In the genomic region with DNA sequence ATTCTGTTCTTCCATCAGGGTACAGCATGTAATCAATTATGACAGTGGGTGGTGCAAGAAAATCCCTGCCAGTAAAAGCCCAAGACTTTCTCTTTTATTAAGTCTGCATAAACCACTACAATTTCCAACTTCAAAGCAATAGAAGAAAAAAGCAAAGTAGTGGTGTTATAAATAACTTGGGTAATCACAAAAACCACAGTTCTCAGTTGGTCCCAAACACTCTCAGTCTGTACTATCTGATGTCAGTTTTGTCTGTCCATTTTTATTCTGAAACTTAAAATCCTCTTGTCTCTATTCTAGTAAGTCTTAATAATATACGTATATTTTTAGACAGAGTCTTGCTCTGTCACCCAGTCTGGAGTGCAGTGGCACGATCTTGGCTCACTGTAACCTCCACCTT, we compare ENCODE assay signal across 28 cellular contexts. TPM values are rescaled to one million over a fixed set of nuclear protein-coding genes. Genes with fewer than 3 reads are reported as not detected.
"Had no signal": no experiment of that assay in that cellular context is flagged by ENCODE, and none has a peak within 500 bp of the region (broad histone marks: within the 10 kb centered on the region; RNA-seq: fewer than 3 reads in every experiment).

No MANE protein-coding gene starts in this region.

- H3K4me3 Mint-ChIP-seq: activated naive CD4-positive, alpha-beta T cell treated with anti-CD3 and anti-CD28 coated beads, Interleukin-2, amount 10 ng/mL, durations not matched to agents 7 days and 5 days; activated naive CD8-positive, alpha-beta T cell treated with anti-CD3 and anti-CD28 coated beads, Interleukin-2, amount 10 ng/mL, durations not matched to agents 7 days and 5 days; activated T-helper 17 cell treated with anti-CD3 and anti-CD28 coated beads, Interleukin-2, amount 50 U/mL, for 72 hours had no signal

- H3K27me3 ChIP-seq: adrenal gland had no signal

- H3K4me2 ChIP-seq: SK-N-SH had no signal

- H3K27ac ChIP-seq: adrenal gland, VCaP had no signal

- H3K9me3 ChIP-seq: adrenal gland, SK-N-SH had no signal

- ATAC-seq: activated CD4-positive, CD25-positive, alpha-beta regulatory T cell treated with anti-CD3 and anti-CD28 coated beads, Interleukin-2, amount 50 U/mL, for 24 hours; activated T-helper 17 cell treated with anti-CD3 and anti-CD28 coated beads, Interleukin-2, amount 50 U/mL, for 72 hours; Panc1; Right ventricle myocardium inferior had no signal

- H3K9me3 Mint-ChIP-seq: activated naive CD4-positive, alpha-beta T cell treated with anti-CD3 and anti-CD28 coated beads, Interleukin-2, amount 10 ng/mL, durations not matched to agents 7 days and 5 days; activated naive CD8-positive, alpha-beta T cell treated with anti-CD3 and anti-CD28 coated beads, Interleukin-2, amount 10 ng/mL, durations not matched to agents 7 days and 5 days; activated T-helper 17 cell treated with anti-CD3 and anti-CD28 coated beads, Interleukin-2, amount 50 U/mL, for 72 hours had no signal

- H3K4me3 ChIP-seq: adrenal gland had no signal

- H3K36me3 ChIP-seq: adrenal gland had no signal

- H3K4me1 Mint-ChIP-seq: activated T-helper 17 cell treated with anti-CD3 and anti-CD28 coated beads, Interleukin-2, amount 50 U/mL, for 72 hours had no signal

- FAIRE-seq: bronchial epithelial cell had no signal

- H3K27me3 Mint-ChIP-seq: activated naive CD4-positive, alpha-beta T cell treated with anti-CD3 and anti-CD28 coated beads, Interleukin-2, amount 10 ng/mL, durations not matched to agents 7 days and 5 days; activated naive CD8-positive, alpha-beta T cell treated with anti-CD3 and anti-CD28 coated beads, Interleukin-2, amount 10 ng/mL, durations not matched to agents 7 days and 5 days; activated T-helper 17 cell treated with anti-CD3 and anti-CD28 coated beads, Interleukin-2, amount 50 U/mL, for 72 hours had no signal

- H3K9ac ChIP-seq: SK-N-SH had no signal

- DNase-seq: activated CD4-positive, alpha-beta T cell treated with anti-CD3 and anti-CD28 coated beads for 48 hours; activated CD4-positive, alpha-beta T cell treated with anti-CD3 and anti-CD28 coated beads, Interleukin-2, amount 50 U/mL, for 48 hours; activated gamma-delta T cell; activated naive CD4-positive, alpha-beta T cell treated with anti-CD3 and anti-CD28 coated beads, Interleukin-2, amount 10 ng/mL, durations not matched to agents 7 days and 5 days; activated naive CD8-positive, alpha-beta T cell treated with anti-CD3 and anti-CD28 coated beads, Interleukin-2, amount 10 ng/mL, durations not matched to agents 7 days and 5 days; activated T-cell treated with anti-CD3 and anti-CD28 coated beads for 4 hours; activated T-cell treated with anti-CD3 and anti-CD28 coated beads, Interleukin-2, amount 50 U/mL, for 48 hours; adrenal gland; anterior cingulate cortex; central memory CD4-positive, alpha-beta T cell; Karpas-422; NCI-H1105 treated with DMSO at 0.1 percent for 48 hours; NCI-H1436 treated with DMSO at 0.1 percent for 48 hours; NCI-H1930; NCI-H2171; NCI-H226; NCI-H526 treated with DMSO at 0.1 percent for 48 hours; NK-92 treated with Interleukin-12 subunit alpha and Interleukin-12 subunit beta, amount 100 ng/mL, for 24 hours; OCI-M1; RPMI8226; SK-N-SH; T-helper 1 cell had no signal

- H3K27ac Mint-ChIP-seq: activated naive CD4-positive, alpha-beta T cell treated with anti-CD3 and anti-CD28 coated beads, Interleukin-2, amount 10 ng/mL, durations not matched to agents 7 days and 5 days; activated naive CD8-positive, alpha-beta T cell treated with anti-CD3 and anti-CD28 coated beads, Interleukin-2, amount 10 ng/mL, durations not matched to agents 7 days and 5 days; activated T-helper 17 cell treated with anti-CD3 and anti-CD28 coated beads, Interleukin-2, amount 50 U/mL, for 72 hours had no signal

RNA-seq across cellular contexts. Expression of gene CCND2, which starts 38.7 kb away (rescaled TPM):
- polyA plus RNA-seq: SK-N-SH had no signal
